In the genomic region with DNA sequence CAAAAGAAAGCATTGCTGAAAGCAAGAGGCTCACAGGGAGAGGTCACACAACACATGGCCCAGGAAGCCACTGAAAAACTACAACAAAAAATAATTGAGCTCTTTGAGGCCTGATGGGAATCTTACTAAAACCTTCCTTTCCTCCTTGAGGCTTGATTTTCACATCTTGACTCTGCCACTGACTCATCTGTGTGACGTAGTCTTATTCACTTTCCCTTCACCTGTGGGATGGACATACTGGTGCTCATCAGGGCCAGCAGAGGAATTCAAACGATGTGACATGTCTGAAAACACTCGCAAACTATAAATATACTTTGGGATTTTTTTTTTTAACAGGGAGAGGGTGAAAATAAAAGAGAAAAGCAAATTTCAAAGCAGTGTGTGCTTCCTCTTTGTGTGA, we compare ENCODE assay signal across 14 cellular contexts.
DNase-seq lines count a peak whose midpoint lies in the region; TF ChIP-seq lines count a peak whose summit lies in the region.
"Had no signal": no experiment of that assay in that cellular context is flagged by ENCODE, and none has a peak within 500 bp of the region (broad histone marks: within the 10 kb centered on the region; RNA-seq: fewer than 3 reads in every experiment).

No MANE protein-coding gene starts in this region.

- no peak overlapping the region for H4K91ac ChIP-seq in trophoblast cell (ENCODE audit: low read depth, low read length)

- TF ChIP-seq EP300 in ovary (IDR thresholded peaks at IDR 0.05) (no peak), stomach (IDR thresholded peaks at IDR 0.05) (no peak)

- no CpG with 5 or more reads among the region's 3 CpGs for WGBS in trophoblast cell (ENCODE audit: extremely low coverage, insufficient coverage, insufficient read length)
- 41 to 49% (median 41%) methylated on average over 3 of the region's 3 CpGs for WGBS in ovary, 3 donors
- 67 to 76% (median 75%) methylated on average over 3 of the region's 3 CpGs for WGBS in stomach, 5 donors

- H3K36me3 ChIP-seq in BLaER1 (no peaks in the 10 kb centered on the region), trophoblast cell (ENCODE audit: control insufficient read depth in 1 of 2, insufficient read depth in 2 of 2, low read length in 2 of 2) (no peaks in the 10 kb centered on the region), ovary (no peaks in the 10 kb centered on the region), stomach (no peaks in the 10 kb centered on the region)

- H4K8ac ChIP-seq in trophoblast cell (ENCODE audit: low read depth, low read length), result no peak overlapping the region

- H3K79me1 ChIP-seq in trophoblast cell (ENCODE audit: low read length), result peaks cover 4% of the 10 kb centered on the region

- peak; percentile 28 for DNase-seq in RWPE1 (ENCODE audit: low spot score)
- peak; percentile 27 for DNase-seq in epithelial cell of esophagus (ENCODE audit: low read depth)
- DNase-seq in trophoblast cell, result peak; percentile 79 to 90
- DNase-seq in ovary, result no peak
- DNase-seq in DMS153 treated with DMSO at 0.1 percent for 48 hours (lab: John Stamatoyannopoulos, UW; ENCODE audit: unreplicated experiment), result no peak
- no peak for DNase-seq in stomach
- DNase-seq: ACHN; CD4-positive, alpha-beta memory T cell; DMS53; H9; IMR-90 had no signal

- POLR2A ChIA-PET in RWPE1 (lab: Yijun Ruan, JAX; ENCODE audit: low non-redundant PET), result no interaction called here

- no peak for TF ChIP-seq POLR2A in ovary (IDR thresholded peaks at IDR 0.05)
- TF ChIP-seq POLR2A in stomach (IDR thresholded peaks at IDR 0.05), result no peak

- H3K27me3 ChIP-seq in BLaER1 (no peaks in the 10 kb centered on the region), trophoblast cell (ENCODE audit: insufficient read depth, low read length) (no peaks in the 10 kb centered on the region), ovary (no peaks in the 10 kb centered on the region), stomach (no peaks in the 10 kb centered on the region)

- no peak overlapping the region for H2BK120ac ChIP-seq in trophoblast cell (ENCODE audit: insufficient read depth, low read length, poor library complexity)

- no peak overlapping the region for H3K23ac ChIP-seq in trophoblast cell (ENCODE audit: low read length)

- H3K4me3 ChIP-seq in BLaER1 (no peak overlapping the region), epithelial cell of esophagus (ENCODE audit: low read length) (no peak overlapping the region), trophoblast cell (ENCODE audit: low read depth, low read length) (no peak overlapping the region), ovary (no peak overlapping the region), stomach (no peak overlapping the region)
- H3K4me3 ChIP-seq: GM23338 had no signal

- no peak overlapping the region for H2BK12ac ChIP-seq in trophoblast cell (ENCODE audit: low read length)

- no peak overlapping the region for H3K9ac ChIP-seq in BLaER1
- H3K9ac ChIP-seq in trophoblast cell (ENCODE audit: low read length), result no peak overlapping the region

- H2AK5ac ChIP-seq in trophoblast cell (ENCODE audit: low read length), result no peak overlapping the region

- H4K20me1 ChIP-seq in BLaER1, result no peaks in the 10 kb centered on the region

- intact Hi-C loops in ovary (cut with DNase I), result no loop called here
- intact Hi-C loops in stomach (cut with DNase I; ENCODE audit: low total_unique reads), result loop anchor here (10.0 kb wide), 1 partner anchor 57 kb away; no protein-coding TSS in a partner anchor

- H3K14ac ChIP-seq in trophoblast cell (ENCODE audit: low read length), result no peak overlapping the region

- no peak overlapping the region for H3K18ac ChIP-seq in trophoblast cell (ENCODE audit: low read length)

- H4K12ac ChIP-seq in trophoblast cell (ENCODE audit: low read depth, low read length), result no peak overlapping the region

- H3K4me1 ChIP-seq in BLaER1, result peaks cover 27% of the 10 kb centered on the region
- H3K4me1 ChIP-seq in trophoblast cell (ENCODE audit: control insufficient read depth in 1 of 2, insufficient read depth in 2 of 2, low read length in 2 of 2), result peaks cover 15 to 24% of the 10 kb centered on the region in 2 experiments
- no peaks in the 10 kb centered on the region for H3K4me1 ChIP-seq in ovary (ENCODE audit: insufficient read depth)
- no peaks in the 10 kb centered on the region for H3K4me1 ChIP-seq in stomach

- TF ChIP-seq CTCF in RWPE1 (conservative IDR thresholded peaks at IDR 0.05; ENCODE audit: low read depth), result no peak
- no peak for TF ChIP-seq CTCF in epithelial cell of esophagus (IDR thresholded peaks at IDR 0.05; ENCODE audit: insufficient read depth, low read depth, low read length, missing control alignments)
- no peak for TF ChIP-seq CTCF in ovary (IDR thresholded peaks at IDR 0.05)
- TF ChIP-seq CTCF in stomach (IDR thresholded peaks at IDR 0.05), result no peak

- H3K79me2 ChIP-seq in trophoblast cell (ENCODE audit: control insufficient read depth, insufficient read depth, low read length, poor library complexity), result no peaks in the 10 kb centered on the region

- no peak overlapping the region for H2BK5ac ChIP-seq in trophoblast cell (ENCODE audit: low read depth, low read length, poor library complexity)

- peak overlapping the region; percentile 68 for H3K4me2 ChIP-seq in BLaER1
- no peak overlapping the region for H3K4me2 ChIP-seq in trophoblast cell (ENCODE audit: low read length)
- H3K4me2 ChIP-seq: GM23338 had no signal

- H3K4ac ChIP-seq in trophoblast cell (ENCODE audit: low read depth, low read length), result no peak overlapping the region

- H2AFZ ChIP-seq in trophoblast cell (ENCODE audit: insufficient read depth, low read length, poor library complexity), result no peak overlapping the region
- H2AFZ ChIP-seq: GM23338 had no signal

- H3K27ac ChIP-seq in BLaER1 (peak overlapping the region; percentile 23; the same call in 1 of the 2 replicates), RWPE1 (no peak overlapping the region), trophoblast cell (ENCODE audit: low read depth, low read length) (no peak overlapping the region), ovary (no peak overlapping the region), stomach (no peak overlapping the region)
- H3K27ac ChIP-seq: C4-2B had no signal

- CTCF ChIA-PET in RWPE1 (lab: Yijun Ruan, JAX), result no interaction called here

- no peaks in the 10 kb centered on the region for H3K9me3 ChIP-seq in BLaER1
- H3K9me3 ChIP-seq in trophoblast cell (ENCODE audit: insufficient read depth, low read depth, low read length), result no peaks in the 10 kb centered on the region
- H3K9me3 ChIP-seq in ovary, result no peaks in the 10 kb centered on the region
- H3K9me3 ChIP-seq in stomach, result no peaks in the 10 kb centered on the region

Comparison
In these comparisons a context has a peak if more than half of its experiments do, and no peak if none do; other contexts are left out.
1. DNase-seq: peak in RWPE1 (single experiment), epithelial cell of esophagus (single experiment) and trophoblast cell (2 of 2); none in ovary (0 of 5), DMS153 treated with DMSO at 0.1 percent for 48 hours (single experiment) and stomach (single experiment).